ENCODE assay signal across 21 cellular contexts in the genomic region with DNA sequence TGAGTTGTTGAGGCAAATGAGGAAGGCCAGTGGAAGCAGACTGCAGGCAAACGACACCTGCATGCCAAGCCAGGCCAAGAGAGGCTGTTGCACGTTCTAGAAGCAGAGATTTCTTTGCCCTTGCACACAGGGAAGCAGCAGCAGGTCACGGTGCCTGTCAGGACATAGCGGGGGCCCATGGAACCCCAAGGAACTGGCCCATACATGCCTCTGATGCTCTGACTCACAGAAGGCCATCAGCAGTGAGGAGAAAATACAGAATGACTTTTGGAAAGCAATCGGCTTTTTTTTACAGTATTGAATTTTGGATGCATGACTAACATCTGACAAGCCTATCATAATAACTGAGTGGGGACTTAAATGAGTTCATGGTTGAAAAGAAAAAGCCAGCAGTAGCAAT.
"Had no signal": no experiment of that assay in that cellular context is flagged by ENCODE, and none has a peak within 500 bp of the region (broad histone marks: within the 10 kb centered on the region; RNA-seq: fewer than 3 reads in every experiment).

No MANE protein-coding gene starts in this region.

- H3K27me3 ChIP-seq: gastrocnemius medialis, pancreas, sigmoid colon, tibial nerve had no signal

- ATAC-seq: activated CD4-positive, CD25-positive, alpha-beta regulatory T cell treated with anti-CD3 and anti-CD28 coated beads, Interleukin-2, amount 50 U/mL, for 24 hours; gastrocnemius medialis; pancreas; psoas muscle; stimulated activated effector memory CD8-positive, alpha-beta T cell treated with anti-CD3 and anti-CD28 coated beads, Interleukin-12 subunit alpha, Interleukin-12 subunit beta, amount 100 ng/mL, for 72 hours had no signal

- H3K27ac ChIP-seq: gastrocnemius medialis, left ventricle myocardium inferior, pancreas, psoas muscle, sigmoid colon, tibial nerve, WERI-Rb-1 had no signal

- H3K9me3 ChIP-seq: gastrocnemius medialis, pancreas, sigmoid colon had no signal

- DNase-seq: activated CD4-positive, alpha-beta T cell treated with anti-CD3 and anti-CD28 coated beads for 48 hours; activated CD4-positive, alpha-beta T cell treated with anti-CD3 and anti-CD28 coated beads, Interleukin-2, amount 50 U/mL, for 48 hours; activated CD8-positive, alpha-beta memory T cell treated with anti-CD3 and anti-CD28 coated beads for 24 hours; activated effector memory CD4-positive, alpha-beta T cell treated with anti-CD3 and anti-CD28 coated beads, Interleukin-2, amount 50 U/mL, for 16 hours; activated naive CD4-positive, alpha-beta T cell treated with anti-CD3 and anti-CD28 coated beads, Interleukin-2, amount 10 ng/mL, durations not matched to agents 7 days and 5 days; activated naive CD8-positive, alpha-beta T cell treated with anti-CD3 and anti-CD28 coated beads, Interleukin-2, amount 10 ng/mL, durations not matched to agents 7 days and 5 days; effector memory CD4-positive, alpha-beta T cell; gastrocnemius medialis; glutamatergic neuron; left ventricle myocardium inferior; naive B cell; nephron progenitor cell; pancreas; psoas muscle; sigmoid colon; small intestine; stimulated activated CD4-positive, alpha-beta T cell treated with anti-CD3 and anti-CD28 coated beads, Interleukin-4, amount 100 ng/mL, for 24 hours; WERI-Rb-1 had no signal

- H3K4me1 ChIP-seq: gastrocnemius medialis, left ventricle myocardium inferior, pancreas, psoas muscle, sigmoid colon, tibial nerve had no signal

- H3K4me3 ChIP-seq: gastrocnemius medialis, left ventricle myocardium inferior, pancreas, psoas muscle, sigmoid colon, tibial nerve had no signal

- H3K36me3 ChIP-seq: gastrocnemius medialis, pancreas, sigmoid colon, WERI-Rb-1 had no signal
